In genomic region chr1:181062800-181063428, GRCh38 we compare ENCODE assay signal across 8 cellular contexts. TPM values are rescaled to one million over a fixed set of nuclear protein-coding genes. Genes with fewer than 3 reads are reported as not detected.
DNase-seq lines count a peak whose midpoint lies in the region; ATAC-seq and TF ChIP-seq lines count a peak whose summit lies in the region.

No MANE protein-coding gene starts in this region.

- H3K36me3 ChIP-seq in SJSA1 (no peaks in the 10 kb centered on the region), right atrium auricular region (no peaks in the 10 kb centered on the region)

- ATAC-seq in GM18873 (IDR thresholded peaks at IDR 0.05; ENCODE audit: low FRiP score, unreplicated experiment) (peak; percentile 65), HG03039 (IDR thresholded peaks at IDR 0.05; ENCODE audit: unreplicated experiment) (peak; percentile 55)

- H3K4me1 ChIP-seq in SJSA1 (replicated peaks) (peaks cover 12% of the 10 kb centered on the region), right atrium auricular region (peaks cover 0 to 36% of the 10 kb centered on the region in 2 donors)

- DNase-seq in Ammon's horn (ENCODE audit: low spot score), result peak; percentile 25
- no peak for DNase-seq in SJSA1 (ENCODE audit: low read depth in 1 of 2, low spot score in 2 of 2)
- DNase-seq in right atrium auricular region (ENCODE audit: low spot score), result no peak
- DNase-seq in foreskin melanocyte, result no peak
- no peak for DNase-seq in NCI-H2227 treated with DMSO at 0.1 percent for 48 hours (lab: John Stamatoyannopoulos, UW)
- no peak for DNase-seq in GOT3 (lab: John Stamatoyannopoulos, UW)

- peak overlapping the region; percentile 34 for H3K27ac ChIP-seq in SJSA1
- H3K27ac ChIP-seq in right atrium auricular region, result peak overlapping the region; percentile 10 to 55

- H3K4me3 ChIP-seq in SJSA1, result no peak overlapping the region
- no peak overlapping the region for H3K4me3 ChIP-seq in right atrium auricular region

- H3K9me3 ChIP-seq in SJSA1 (replicated peaks) (no peaks in the 10 kb centered on the region), right atrium auricular region (peaks cover 0 to 4% of the 10 kb centered on the region in 2 donors)

- TF ChIP-seq CTCF in right atrium auricular region (IDR thresholded peaks at IDR 0.05), result no peak

- no peaks in the 10 kb centered on the region for H3K27me3 ChIP-seq in SJSA1 (replicated peaks)
- H3K27me3 ChIP-seq in right atrium auricular region, result no peaks in the 10 kb centered on the region

RNA-seq across cellular contexts. Expression of gene IER5, which starts 25.6 kb away (rescaled TPM):
- total RNA-seq in SJSA1 (2014; rRNA removed; shearing (Covaris generic)), result 67.6 and 76.5 TPM in 2 replicates
- total RNA-seq in right atrium auricular region, result 10 to 100 TPM; 25.6 to 55.1 TPM

RNA-seq across cellular contexts. Expression of gene MR1, which starts 29.1 kb away (rescaled TPM):
- total RNA-seq in SJSA1 (2014; rRNA removed; shearing (Covaris generic)), result 17.4 and 18.6 TPM in 2 replicates
- 1 to 10 TPM; 9.9 to 10.0 TPM for total RNA-seq in right atrium auricular region

RNA-seq across cellular contexts. Expression of gene STX6, which starts 40.2 kb away (rescaled TPM):
- 20.9 and 25.8 TPM in 2 replicates for total RNA-seq in SJSA1 (2014; rRNA removed; shearing (Covaris generic))
- total RNA-seq in right atrium auricular region, result 10 to 100 TPM in 1 of 2 donors, 1 to 10 TPM in 1; 6.6 to 12.0 TPM
